In genomic region chr20:8394308-8394945, GRCh38 we compare ENCODE assay signal across 9 cellular contexts.
DNase-seq lines count a peak whose midpoint lies in the region; ATAC-seq, FAIRE-seq and TF ChIP-seq lines count a peak whose summit lies in the region.
"Had no signal": no experiment of that assay in that cellular context is flagged by ENCODE, and none has a peak within 500 bp of the region (broad histone marks: within the 10 kb centered on the region; RNA-seq: fewer than 3 reads in every experiment).

No MANE protein-coding gene starts in this region.

- intact Hi-C loops in activated naive CD4-positive, alpha-beta T cell treated with anti-CD3 and anti-CD28 coated beads for 36 hours (cut with micrococcal nuclease), result no loop called here

- no peaks in the 10 kb centered on the region for H3K9me3 Mint-ChIP-seq in activated naive CD4-positive, alpha-beta T cell treated with anti-CD3 and anti-CD28 coated beads for 36 hours

- DNase-seq in GM12891 (ENCODE audit: insufficient read length, low spot score) (no peak), fibroblast of gingiva (ENCODE audit: low read depth) (peak; percentile 54), epidermal melanocyte (ENCODE audit: insufficient read length, low spot score) (no peak), T-helper 9 cell (no peak), SHP77 (lab: John Stamatoyannopoulos, UW) (no peak)
- no peak for DNase-seq in activated naive CD4-positive, alpha-beta T cell treated with anti-CD3 and anti-CD28 coated beads for 36 hours
- DNase-seq: NCI-H1930 had no signal

- no peaks in the 10 kb centered on the region for H3K4me1 Mint-ChIP-seq in activated naive CD4-positive, alpha-beta T cell treated with anti-CD3 and anti-CD28 coated beads for 36 hours (ENCODE audit: low read depth)

- CTCF ChIA-PET in activated naive CD4-positive, alpha-beta T cell treated with anti-CD3 and anti-CD28 coated beads for 36 hours (lab: Charles Lee), result no interaction called here

- no peaks in the 10 kb centered on the region for H3K36me3 Mint-ChIP-seq in activated naive CD4-positive, alpha-beta T cell treated with anti-CD3 and anti-CD28 coated beads for 36 hours (ENCODE audit: low read depth)

- H3K4me3 Mint-ChIP-seq in activated naive CD4-positive, alpha-beta T cell treated with anti-CD3 and anti-CD28 coated beads for 36 hours, result no peak overlapping the region

- H3K27ac Mint-ChIP-seq in activated naive CD4-positive, alpha-beta T cell treated with anti-CD3 and anti-CD28 coated beads for 36 hours, result no peak overlapping the region

- no peak for TF ChIP-seq POLR2A in GM12891 (IDR thresholded peaks at IDR 0.05; ENCODE audit: low read depth, low read length)

- peak; percentile 48 for FAIRE-seq in GM12891 (lab: Jason Lieb, UNC)

- ATAC-seq in GM21576 (IDR thresholded peaks at IDR 0.05; ENCODE audit: unreplicated experiment) (peak; percentile 92), HG03565 (IDR thresholded peaks at IDR 0.05; ENCODE audit: unreplicated experiment) (peak; percentile 84)

- H3K27me3 Mint-ChIP-seq in activated naive CD4-positive, alpha-beta T cell treated with anti-CD3 and anti-CD28 coated beads for 36 hours (ENCODE audit: low read depth), result no peaks in the 10 kb centered on the region

TF ChIP-seq in GM12891, 5 proteins besides CTCF, POLR2A, EP300 and RAD21:
- no peak for TF ChIP-seq SPI1 (IDR thresholded peaks at IDR 0.05; ENCODE audit: low read depth, low read length)
- TF ChIP-seq TAF1 (IDR thresholded peaks at IDR 0.05; ENCODE audit: low read depth, low read length), result no peak
- no peak for TF ChIP-seq POU2F2 (IDR thresholded peaks at IDR 0.05; ENCODE audit: low read depth, low read length)
- TF ChIP-seq PAX5 (IDR thresholded peaks at IDR 0.05; ENCODE audit: insufficient read depth, low read length, severe bottlenecking), result no peak
- TF ChIP-seq POLR2AphosphoS5 (IDR thresholded peaks at IDR 0.05; ENCODE audit: low read depth, low read length), result no peak
TF ChIP-seq in GM12891: peak in this region for 0.
